10 cellular contexts compared by ENCODE assay signal in genomic region chr2:4168834-4169233, GRCh38.
"Had no signal": no experiment of that assay in that cellular context is flagged by ENCODE, and none has a peak within 500 bp of the region (broad histone marks: within the 10 kb centered on the region; RNA-seq: fewer than 3 reads in every experiment).

No MANE protein-coding gene starts in this region.

- H3K9me3 ChIP-seq: HAP-1 had no signal

- H3K4me1 ChIP-seq: HAP-1 had no signal

- H3K4me3 Mint-ChIP-seq: IgD-negative memory B cell had no signal

- H3K27ac Mint-ChIP-seq: IgD-negative memory B cell had no signal

- H2AFZ ChIP-seq: GM23248 had no signal

- DNase-seq: GM23248, H7, Karpas-422, KBM-7 had no signal

- H3K4me3 ChIP-seq: GM23248, HAP-1 had no signal

- H3K27ac ChIP-seq: GM23248, KMS-11 had no signal

- H3K36me3 ChIP-seq: HAP-1 had no signal

- H3K4me1 Mint-ChIP-seq: IgD-negative memory B cell had no signal

- H3K27me3 Mint-ChIP-seq: IgD-negative memory B cell had no signal

- ATAC-seq: HCT116 had no signal

- FAIRE-seq: H1, HTR-8/SVneo had no signal

- H3K4me2 ChIP-seq: KMS-11 had no signal
